Comparison of ENCODE assay signal across 8 cellular contexts in genomic region chr4:7831330-7831729, GRCh38.
A peak's percentile ranks its signal among the peaks of the same experiment; 100 is the strongest.
DNase-seq lines count a peak whose midpoint lies in the region; ATAC-seq, FAIRE-seq and TF ChIP-seq lines count a peak whose summit lies in the region.

No MANE protein-coding gene starts in this region.

- H3K27ac ChIP-seq in right lobe of liver (peak overlapping the region; percentile 15 to 55 (median 27)), HepG2 (ENCODE audit: extremely low read length, insufficient read depth, low read length) (no peak overlapping the region), aorta (ENCODE audit: low read depth in 1 of 2, low read length in 2 of 2) (peak overlapping the region; percentile 73 to 85)

- in situ Hi-C loops in HepG2 (cut with HindIII; ENCODE audit: extremely low pct_ligation_motif_present, low pct_unique_long_range_greater_than_20kb) = no loop called here

- H3K79me2 ChIP-seq in HepG2 (ENCODE audit: insufficient read depth, low read length) = no peaks in the 10 kb centered on the region

- FAIRE-seq in HepG2 (lab: Jason Lieb, UNC) = no peak

- H3K4me1 ChIP-seq in right lobe of liver (no peaks in the 10 kb centered on the region), HepG2 (ENCODE audit: insufficient read depth, low read length) (no peaks in the 10 kb centered on the region), aorta (ENCODE audit: control insufficient read depth in 1 of 2, insufficient read depth in 2 of 2, low read length in 2 of 2) (no peaks in the 10 kb centered on the region)

- DNase-seq in right lobe of liver = no peak
- no peak for DNase-seq in HepG2 (ENCODE audit: low spot score)
- peak; percentile 21 to 38 for DNase-seq in activated CD4-positive, alpha-beta T cell treated with anti-CD3 and anti-CD28 coated beads, Interleukin-2, amount 50 U/mL, for 24 hours (ENCODE audit: low read depth in 1 of 2, low spot score in 1 of 2)
- DNase-seq in hepatic stellate cell (ENCODE audit: low spot score) = peak; percentile 53
- no peak for DNase-seq in aorta
- no peak for DNase-seq in cortex of kidney (lab: John Stamatoyannopoulos, UW)
- DNase-seq in NAMALWA (ENCODE audit: low spot score) = no peak

- no peak overlapping the region for H3K9ac ChIP-seq in HepG2 (ENCODE audit: insufficient read depth, low read depth, low read length)

- no peak overlapping the region for H3K4me2 ChIP-seq in HepG2 (ENCODE audit: low read depth, low read length)

- CTCF ChIA-PET in HepG2 (lab: Yijun Ruan, JAX; ENCODE audit: low intra/inter-chr PET ratio, low total read pairs) = no interaction called here

- no peak overlapping the region for H2AFZ ChIP-seq in HepG2 (ENCODE audit: low read length)

- no peaks in the 10 kb centered on the region for H4K20me1 ChIP-seq in HepG2 (ENCODE audit: insufficient read depth, low read length)

- H3K27me3 ChIP-seq in right lobe of liver = no peaks in the 10 kb centered on the region
- no peaks in the 10 kb centered on the region for H3K27me3 ChIP-seq in HepG2 (ENCODE audit: control insufficient read depth in 1 of 2, insufficient read depth in 2 of 2, low read length in 2 of 2)
- no peaks in the 10 kb centered on the region for H3K27me3 ChIP-seq in aorta (ENCODE audit: control insufficient read depth in 1 of 2, insufficient read depth in 2 of 2, low read length in 1 of 2)

- WGBS in right lobe of liver (ENCODE audit: insufficient coverage, low coverage, low lambda C conversion rate, missing lambda C conversion rate) = 55% methylated on average over 7 of the region's 7 CpGs
- 97% methylated on average over 7 of the region's 7 CpGs for WGBS in HepG2 (ENCODE audit: low lambda C conversion rate)
- WGBS in aorta, 2 donors = 30 to 36% methylated on average over 7 of the region's 7 CpGs

- TF ChIP-seq CTCF in right lobe of liver (IDR thresholded peaks at IDR 0.05) = no peak
- no peak for TF ChIP-seq CTCF in HepG2 (CRISPR knock-in tag; IDR thresholded peaks at IDR 0.05)

- no peak for TF ChIP-seq EP300 in HepG2 (IDR thresholded peaks at IDR 0.05; ENCODE audit: low read depth in 2 of 2, low read length in 2 of 2)
- TF ChIP-seq EP300 in HepG2 (CRISPR knock-in tag; IDR thresholded peaks at IDR 0.05; ENCODE audit: borderline replicate concordance) = no peak

- intact Hi-C loops in right lobe of liver (cut with DNase I) = no loop called here
- intact Hi-C loops in HepG2 (cut with micrococcal nuclease; ENCODE audit: unreplicated experiment) = no loop called here
- intact Hi-C loops in aorta (cut with DNase I) = no loop called here

- H3K4me3 ChIP-seq in right lobe of liver = no peak overlapping the region
- no peak overlapping the region for H3K4me3 ChIP-seq in HepG2 (replicated peaks in 1 of 3; ENCODE audit: insufficient read depth in 1 of 3, low read depth in 2 of 3, low read length in 3 of 3)
- no peak overlapping the region for H3K4me3 ChIP-seq in aorta (ENCODE audit: low read length in 2 of 2)

- H3K36me3 ChIP-seq in right lobe of liver (no peaks in the 10 kb centered on the region), HepG2 (replicated peaks in 1 of 2; ENCODE audit: control insufficient read depth in 1 of 2, insufficient read depth in 2 of 2, low read length in 2 of 2) (peaks cover 2% of the 10 kb centered on the region in 2 experiments; a peak in 3 of 5 replicates), aorta (ENCODE audit: control insufficient read depth in 1 of 2, insufficient read depth in 2 of 2, low read length in 1 of 2) (no peaks in the 10 kb centered on the region)

- TF ChIP-seq RAD21 in HepG2 (CRISPR knock-in tag; IDR thresholded peaks at IDR 0.05) = no peak

- no peak for TF ChIP-seq POLR2A in right lobe of liver (IDR thresholded peaks at IDR 0.05)
- no peak for TF ChIP-seq POLR2A in HepG2 (IDR thresholded peaks at IDR 0.05; ENCODE audit: insufficient read depth in 1 of 2, low read depth in 2 of 2, low read length in 2 of 2)

- no peaks in the 10 kb centered on the region for H3K9me3 ChIP-seq in right lobe of liver
- H3K9me3 ChIP-seq in HepG2 (ENCODE audit: low read length) = no peaks in the 10 kb centered on the region
- H3K9me3 ChIP-seq in aorta (ENCODE audit: control insufficient read depth, low read length) = no peaks in the 10 kb centered on the region

- POLR2A ChIA-PET in HepG2 (lab: Yijun Ruan, JAX) = no interaction called here

- BruUV-seq in HepG2 (replicated peaks; lab: Mats Ljungman, UMichigan) = no TSS peak

- ATAC-seq in right lobe of liver = peak in 3 of 4 donors; percentile 20 to 66 (median 35)
- no peak for ATAC-seq in HepG2
- ATAC-seq in aorta (ENCODE audit: low FRiP score) = peak; percentile 70
- no peak for ATAC-seq in GM21528 (IDR thresholded peaks at IDR 0.05; ENCODE audit: low FRiP score, unreplicated experiment)

TF ChIP-seq in HepG2, 621 proteins besides CTCF, POLR2A, EP300 and RAD21:
- no peak for TF ChIP-seq SKIL (CRISPR knock-in tag; IDR thresholded peaks at IDR 0.05; ENCODE audit: borderline replicate concordance)
- no peak for TF ChIP-seq KLF13 (CRISPR knock-in tag; IDR thresholded peaks at IDR 0.05)
- TF ChIP-seq TGIF2 (CRISPR knock-in tag; IDR thresholded peaks at IDR 0.05) = no peak
- TF ChIP-seq ZNF781 (CRISPR knock-in tag; IDR thresholded peaks at IDR 0.05; ENCODE audit: borderline replicate concordance, not compliant biosample characterization) = no peak
- no peak for TF ChIP-seq STAG1 (CRISPR knock-in tag; IDR thresholded peaks at IDR 0.05)
- no peak for TF ChIP-seq NRL (CRISPR knock-in tag; IDR thresholded peaks at IDR 0.05; ENCODE audit: borderline replicate concordance)
- TF ChIP-seq ESRRA (CRISPR knock-in tag; IDR thresholded peaks at IDR 0.05; ENCODE audit: low read depth) = no peak
- TF ChIP-seq TAF1 (CRISPR knock-in tag; IDR thresholded peaks at IDR 0.05) = no peak
- TF ChIP-seq ZIK1 (CRISPR knock-in tag; IDR thresholded peaks at IDR 0.05; ENCODE audit: borderline replicate concordance, low read depth) = no peak
- TF ChIP-seq SP2 (CRISPR knock-in tag; IDR thresholded peaks at IDR 0.05) = no peak
- no peak for TF ChIP-seq SAFB2 (CRISPR knock-in tag; IDR thresholded peaks at IDR 0.05; ENCODE audit: borderline replicate concordance, low read depth)
- no peak for TF ChIP-seq NCOA2 (CRISPR knock-in tag; IDR thresholded peaks at IDR 0.05)
- TF ChIP-seq TRIM22 (IDR thresholded peaks at IDR 0.05) = no peak
- TF ChIP-seq ZMYM3 (CRISPR knock-in tag; IDR thresholded peaks at IDR 0.05) = no peak
- no peak for TF ChIP-seq NBN (conservative IDR thresholded peaks at IDR 0.05)
- TF ChIP-seq MIER2 (CRISPR knock-in tag; IDR thresholded peaks at IDR 0.05) = no peak
- TF ChIP-seq NR2F1 (CRISPR knock-in tag; IDR thresholded peaks at IDR 0.05) = no peak
- TF ChIP-seq FOXO4 (CRISPR knock-in tag; conservative IDR thresholded peaks at IDR 0.05) = no peak
- no peak for TF ChIP-seq SOX13 (IDR thresholded peaks at IDR 0.05)
- TF ChIP-seq SOX13 (CRISPR knock-in tag; conservative IDR thresholded peaks at IDR 0.05 in 1 of 2, IDR thresholded peaks at IDR 0.05 in 1 of 2) = no peak

Comparison
In these comparisons a context has a peak if more than half of its experiments do, and no peak if none do; other contexts are left out.
1. ATAC-seq: peak in right lobe of liver (3 of 4) and aorta (single experiment); none in HepG2 (single experiment) and GM21528 (single experiment).
2. DNase-seq: peak in activated CD4-positive, alpha-beta T cell treated with anti-CD3 and anti-CD28 coated beads, Interleukin-2, amount 50 U/mL, for 24 hours (2 of 2) and hepatic stellate cell (single experiment); none in right lobe of liver (0 of 3), HepG2 (single experiment), aorta (0 of 2), cortex of kidney (single experiment) and NAMALWA (single experiment).